2 cellular contexts compared by ENCODE assay signal in the genomic region with DNA sequence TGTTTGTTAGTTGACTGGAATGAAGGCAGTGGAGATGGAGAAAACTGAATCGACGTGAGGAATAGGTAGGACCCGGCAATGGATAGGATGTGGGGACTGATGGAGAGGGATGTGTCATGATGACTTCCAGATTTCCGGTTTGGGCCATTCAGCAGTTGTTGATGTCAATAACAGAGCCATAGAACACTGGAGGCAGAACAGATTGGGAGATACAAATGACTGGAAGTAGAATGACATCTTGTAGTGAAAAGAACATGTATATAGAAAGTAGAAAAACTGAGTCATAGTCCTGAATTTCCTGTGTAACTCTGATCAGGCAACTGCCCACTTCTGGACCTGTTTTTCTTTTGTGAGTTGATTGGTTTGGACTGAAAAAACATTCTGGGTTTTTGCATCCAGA.
TF ChIP-seq lines count a peak whose summit lies in the region.

No MANE protein-coding gene starts in this region.

TF ChIP-seq in SK-N-SH treated with all-trans-retinoic acid at 6 μM for 48 hours, 23 proteins besides CTCF, POLR2A, EP300 and RAD21:
- TF ChIP-seq ZNF8 (CRISPR knock-in tag; IDR thresholded peaks at IDR 0.05) (no peak), ESRRG (CRISPR knock-in tag; IDR thresholded peaks at IDR 0.05) (no peak), SNAI2 (CRISPR knock-in tag; IDR thresholded peaks at IDR 0.05) (no peak), ZNF70 (CRISPR knock-in tag; IDR thresholded peaks at IDR 0.05) (no peak), ZFP30 (CRISPR knock-in tag; IDR thresholded peaks at IDR 0.05) (no peak), TCF4 (CRISPR knock-in tag; IDR thresholded peaks at IDR 0.05; ENCODE audit: borderline replicate concordance) (no peak), ISL1 (CRISPR knock-in tag; IDR thresholded peaks at IDR 0.05) (no peak), ZNF565 (CRISPR knock-in tag; conservative IDR thresholded peaks at IDR 0.05; ENCODE audit: low read depth) (no peak), GLIS3 (CRISPR knock-in tag; IDR thresholded peaks at IDR 0.05) (no peak), ZC3H10 (CRISPR knock-in tag; IDR thresholded peaks at IDR 0.05) (no peak), ARNTL (CRISPR knock-in tag; IDR thresholded peaks at IDR 0.05; ENCODE audit: borderline replicate concordance, low read depth) (no peak), OSR1 (CRISPR knock-in tag; IDR thresholded peaks at IDR 0.05) (no peak), PPARA (CRISPR knock-in tag; IDR thresholded peaks at IDR 0.05; ENCODE audit: borderline replicate concordance) (no peak), BACH2 (CRISPR knock-in tag; IDR thresholded peaks at IDR 0.05; ENCODE audit: borderline replicate concordance) (no peak)
- TF ChIP-seq, protein P1, sequence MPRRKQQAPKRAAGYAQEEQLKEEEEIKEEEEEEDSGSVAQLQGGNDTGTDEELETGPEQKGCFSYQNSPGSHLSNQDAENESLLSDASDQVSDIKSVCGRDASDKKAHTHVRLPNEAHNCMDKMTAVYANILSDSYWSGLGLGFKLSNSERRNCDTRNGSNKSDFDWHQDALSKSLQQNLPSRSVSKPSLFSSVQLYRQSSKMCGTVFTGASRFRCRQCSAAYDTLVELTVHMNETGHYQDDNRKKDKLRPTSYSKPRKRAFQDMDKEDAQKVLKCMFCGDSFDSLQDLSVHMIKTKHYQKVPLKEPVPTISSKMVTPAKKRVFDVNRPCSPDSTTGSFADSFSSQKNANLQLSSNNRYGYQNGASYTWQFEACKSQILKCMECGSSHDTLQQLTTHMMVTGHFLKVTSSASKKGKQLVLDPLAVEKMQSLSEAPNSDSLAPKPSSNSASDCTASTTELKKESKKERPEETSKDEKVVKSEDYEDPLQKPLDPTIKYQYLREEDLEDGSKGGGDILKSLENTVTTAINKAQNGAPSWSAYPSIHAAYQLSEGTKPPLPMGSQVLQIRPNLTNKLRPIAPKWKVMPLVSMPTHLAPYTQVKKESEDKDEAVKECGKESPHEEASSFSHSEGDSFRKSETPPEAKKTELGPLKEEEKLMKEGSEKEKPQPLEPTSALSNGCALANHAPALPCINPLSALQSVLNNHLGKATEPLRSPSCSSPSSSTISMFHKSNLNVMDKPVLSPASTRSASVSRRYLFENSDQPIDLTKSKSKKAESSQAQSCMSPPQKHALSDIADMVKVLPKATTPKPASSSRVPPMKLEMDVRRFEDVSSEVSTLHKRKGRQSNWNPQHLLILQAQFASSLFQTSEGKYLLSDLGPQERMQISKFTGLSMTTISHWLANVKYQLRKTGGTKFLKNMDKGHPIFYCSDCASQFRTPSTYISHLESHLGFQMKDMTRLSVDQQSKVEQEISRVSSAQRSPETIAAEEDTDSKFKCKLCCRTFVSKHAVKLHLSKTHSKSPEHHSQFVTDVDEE (CRISPR knock-in tag; IDR thresholded peaks at IDR 0.05): no peak
- TF ChIP-seq, protein P2, sequence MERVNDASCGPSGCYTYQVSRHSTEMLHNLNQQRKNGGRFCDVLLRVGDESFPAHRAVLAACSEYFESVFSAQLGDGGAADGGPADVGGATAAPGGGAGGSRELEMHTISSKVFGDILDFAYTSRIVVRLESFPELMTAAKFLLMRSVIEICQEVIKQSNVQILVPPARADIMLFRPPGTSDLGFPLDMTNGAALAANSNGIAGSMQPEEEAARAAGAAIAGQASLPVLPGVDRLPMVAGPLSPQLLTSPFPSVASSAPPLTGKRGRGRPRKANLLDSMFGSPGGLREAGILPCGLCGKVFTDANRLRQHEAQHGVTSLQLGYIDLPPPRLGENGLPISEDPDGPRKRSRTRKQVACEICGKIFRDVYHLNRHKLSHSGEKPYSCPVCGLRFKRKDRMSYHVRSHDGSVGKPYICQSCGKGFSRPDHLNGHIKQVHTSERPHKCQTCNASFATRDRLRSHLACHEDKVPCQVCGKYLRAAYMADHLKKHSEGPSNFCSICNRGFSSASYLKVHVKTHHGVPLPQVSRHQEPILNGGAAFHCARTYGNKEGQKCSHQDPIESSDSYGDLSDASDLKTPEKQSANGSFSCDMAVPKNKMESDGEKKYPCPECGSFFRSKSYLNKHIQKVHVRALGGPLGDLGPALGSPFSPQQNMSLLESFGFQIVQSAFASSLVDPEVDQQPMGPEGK (CRISPR knock-in tag; IDR thresholded peaks at IDR 0.05; ENCODE audit: borderline replicate concordance): no peak

TF ChIP-seq in endothelial cell of umbilical vein, 7 proteins besides CTCF, POLR2A, EP300 and RAD21:
- TF ChIP-seq EZH2 (IDR thresholded peaks at IDR 0.05; ENCODE audit: borderline replicate concordance, low read depth, low read length, severe bottlenecking): no peak
- TF ChIP-seq MYC (IDR thresholded peaks at IDR 0.05; ENCODE audit: low read depth, low read length): no peak
- TF ChIP-seq GATA2 (IDR thresholded peaks at IDR 0.05; ENCODE audit: insufficient read depth, insufficient read length, low read depth, low read length): no peak
- no peak for TF ChIP-seq POLR2AphosphoS5 (IDR thresholded peaks at IDR 0.05; ENCODE audit: insufficient read depth, low read depth, low read length)
- TF ChIP-seq, protein P3, sequence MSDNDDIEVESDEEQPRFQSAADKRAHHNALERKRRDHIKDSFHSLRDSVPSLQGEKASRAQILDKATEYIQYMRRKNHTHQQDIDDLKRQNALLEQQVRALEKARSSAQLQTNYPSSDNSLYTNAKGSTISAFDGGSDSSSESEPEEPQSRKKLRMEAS (IDR thresholded peaks at IDR 0.05; ENCODE audit: insufficient read depth, insufficient read length): no peak
- no peak for TF ChIP-seq FOS (IDR thresholded peaks at IDR 0.05; ENCODE audit: borderline replicate concordance, insufficient read depth, low read length)
- no peak for TF ChIP-seq JUN (IDR thresholded peaks at IDR 0.05; ENCODE audit: borderline replicate concordance, insufficient read depth, insufficient read length, low read depth)
